ENCODE assay signal across 17 cellular contexts in genomic region chr11:515131-515530, GRCh38.
"Had no signal": no experiment of that assay in that cellular context is flagged by ENCODE, and none has a peak within 500 bp of the region (broad histone marks: within the 10 kb centered on the region; RNA-seq: fewer than 3 reads in every experiment).

No MANE protein-coding gene starts in this region.

- H3K4me3 Mint-ChIP-seq: activated CD4-positive, alpha-beta T cell treated with anti-CD3 and anti-CD28 coated beads, Interleukin-2, amount 10 ng/mL, durations not matched to agents 7 days and 5 days; activated naive CD8-positive, alpha-beta T cell treated with anti-CD3 and anti-CD28 coated beads, Interleukin-2, amount 10 ng/mL, durations not matched to agents 7 days and 5 days; brain; effector memory CD8-positive, alpha-beta T cell; naive thymus-derived CD8-positive, alpha-beta T cell; stimulated activated naive CD8-positive, alpha-beta T cell treated with anti-CD3 and anti-CD28 coated beads, Interleukin-15, amount 100 ng/mL, for 72 hours had no signal

- H3K27me3 ChIP-seq: hepatocyte, testis had no signal

- H3K27ac Mint-ChIP-seq: activated CD4-positive, alpha-beta T cell treated with anti-CD3 and anti-CD28 coated beads, Interleukin-2, amount 10 ng/mL, durations not matched to agents 7 days and 5 days; activated naive CD8-positive, alpha-beta T cell treated with anti-CD3 and anti-CD28 coated beads, Interleukin-2, amount 10 ng/mL, durations not matched to agents 7 days and 5 days; stimulated activated naive CD8-positive, alpha-beta T cell treated with anti-CD3 and anti-CD28 coated beads, Interleukin-15, amount 100 ng/mL, for 72 hours had no signal

- H2AFZ ChIP-seq: hepatocyte had no signal

- DNase-seq: activated CD4-positive, alpha-beta T cell treated with anti-CD3 and anti-CD28 coated beads, Interleukin-2, amount 10 ng/mL, durations not matched to agents 7 days and 5 days; activated CD8-positive, alpha-beta memory T cell treated with anti-CD3 and anti-CD28 coated beads, Interleukin-2, amount 50 U/mL, for 48 hours; activated gamma-delta T cell treated with Interleukin-2 at 50 U/mL for 16 hours; activated naive CD8-positive, alpha-beta T cell treated with anti-CD3 and anti-CD28 coated beads, Interleukin-2, amount 10 ng/mL, durations not matched to agents 7 days and 5 days; cerebellar nuclear complex; dermis blood vessel endothelial cell; effector memory CD8-positive, alpha-beta T cell; erythroblast; kidney glomerular epithelial cell; left ventricle myocardium superior; mesenchymal stem cell; naive thymus-derived CD8-positive, alpha-beta T cell; stimulated activated naive CD8-positive, alpha-beta T cell treated with anti-CD3 and anti-CD28 coated beads, Interleukin-15, amount 100 ng/mL, for 72 hours; testis had no signal

- H3K27ac ChIP-seq: hepatocyte, testis had no signal

- H3K4me3 ChIP-seq: hepatocyte, testis had no signal

- H3K9me3 Mint-ChIP-seq: effector memory CD8-positive, alpha-beta T cell had no signal

- H3K9me3 ChIP-seq: testis had no signal

- H3K4me2 ChIP-seq: hepatocyte had no signal

- H3K4me1 ChIP-seq: testis had no signal

- H3K27me3 Mint-ChIP-seq: activated CD4-positive, alpha-beta T cell treated with anti-CD3 and anti-CD28 coated beads, Interleukin-2, amount 10 ng/mL, durations not matched to agents 7 days and 5 days; activated naive CD8-positive, alpha-beta T cell treated with anti-CD3 and anti-CD28 coated beads, Interleukin-2, amount 10 ng/mL, durations not matched to agents 7 days and 5 days; effector memory CD8-positive, alpha-beta T cell; naive thymus-derived CD8-positive, alpha-beta T cell; stimulated activated naive CD8-positive, alpha-beta T cell treated with anti-CD3 and anti-CD28 coated beads, Interleukin-15, amount 100 ng/mL, for 72 hours had no signal

- ATAC-seq: effector memory CD8-positive, alpha-beta T cell; left ventricle myocardium superior; naive thymus-derived CD8-positive, alpha-beta T cell; right cardiac atrium; stimulated activated naive CD8-positive, alpha-beta T cell treated with anti-CD3 and anti-CD28 coated beads, Interleukin-15, amount 100 ng/mL, for 72 hours had no signal
